In the genomic region with DNA sequence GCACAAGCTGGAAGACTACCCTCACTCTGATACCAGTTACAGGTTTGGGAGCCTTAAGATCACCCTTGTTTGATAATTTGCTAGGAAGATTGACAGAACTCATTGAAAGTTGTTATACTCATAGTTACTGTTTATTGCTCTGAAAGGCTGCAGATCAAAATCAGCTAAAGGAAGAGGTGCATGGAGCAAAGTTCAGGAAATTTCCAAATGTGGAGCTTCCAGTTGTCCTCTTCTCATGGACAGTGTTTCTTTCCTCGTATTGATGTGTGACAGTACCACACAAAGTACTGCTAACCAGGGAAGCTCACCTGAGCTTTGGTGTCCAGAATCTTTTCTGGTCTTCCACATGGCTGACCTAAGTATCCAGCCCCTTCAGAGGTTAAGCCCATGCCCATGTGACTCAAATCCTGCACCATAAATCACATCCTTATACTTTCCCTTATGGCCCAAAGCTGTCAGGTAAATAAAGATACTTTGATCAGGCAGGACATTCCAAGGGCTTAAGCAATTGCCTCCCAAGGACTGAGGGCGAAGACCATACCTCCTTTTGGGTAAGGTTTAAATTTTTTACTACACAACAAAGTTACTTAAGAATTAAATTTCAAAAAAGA, we compare ENCODE assay signal across 20 cellular contexts. TPM values are rescaled to one million over a fixed set of nuclear protein-coding genes. Genes with fewer than 3 reads are reported as not detected.
DNase-seq lines count a peak whose midpoint lies in the region; ATAC-seq, FAIRE-seq and TF ChIP-seq lines count a peak whose summit lies in the region.
"Had no signal": no experiment of that assay in that cellular context is flagged by ENCODE, and none has a peak within 500 bp of the region (broad histone marks: within the 10 kb centered on the region; RNA-seq: fewer than 3 reads in every experiment).

No MANE protein-coding gene starts in this region.

- H3K9ac ChIP-seq in keratinocyte (ENCODE audit: control insufficient read depth, extremely low read depth, insufficient read depth, low read length) = no peak overlapping the region

- TF ChIP-seq CTCF in keratinocyte (optimal IDR thresholded peaks at IDR 0.05 in 1 of 3, IDR thresholded peaks at IDR 0.05 in 1 of 3, conservative IDR thresholded peaks at IDR 0.05 in 1 of 3; ENCODE audit: extremely low read depth in 1 of 3, insufficient read depth in 2 of 3, low read length in 3 of 3) = no peak
- no peak for TF ChIP-seq CTCF in right lobe of liver (IDR thresholded peaks at IDR 0.05)

- H3K27ac ChIP-seq in keratinocyte (ENCODE audit: control insufficient read depth, insufficient read depth, low read length) (no peak overlapping the region), right lobe of liver (no peak overlapping the region)
- H3K27ac ChIP-seq: 22Rv1 had no signal

- H3K27me3 ChIP-seq in keratinocyte (ENCODE audit: control insufficient read depth, extremely low read depth, insufficient read depth, low read length) = no peaks in the 10 kb centered on the region
- no peaks in the 10 kb centered on the region for H3K27me3 ChIP-seq in right lobe of liver

- H3K36me3 ChIP-seq in keratinocyte (ENCODE audit: control insufficient read depth in 2 of 2, extremely low read depth in 1 of 2, insufficient read depth in 2 of 2, low read length in 2 of 2) = no peaks in the 10 kb centered on the region
- no peaks in the 10 kb centered on the region for H3K36me3 ChIP-seq in right lobe of liver

- no peak overlapping the region for H3K4me3 ChIP-seq in keratinocyte (ENCODE audit: control insufficient read depth in 2 of 3, extremely low read depth in 1 of 3, insufficient read depth in 2 of 3, low read depth in 1 of 3, low read length in 3 of 3)
- H3K4me3 ChIP-seq in right lobe of liver = no peak overlapping the region

- no peaks in the 10 kb centered on the region for H3K9me1 ChIP-seq in keratinocyte (ENCODE audit: control insufficient read depth, extremely low read depth, insufficient read depth, low read length)

- H3K79me2 ChIP-seq in keratinocyte (ENCODE audit: control insufficient read depth, insufficient read depth, low read length) = peaks cover 15% of the 10 kb centered on the region

- H3K4me2 ChIP-seq in keratinocyte (ENCODE audit: control insufficient read depth, extremely low read depth, insufficient read depth, low read depth, low read length) = no peak overlapping the region

- H3K4me1 ChIP-seq in keratinocyte (ENCODE audit: control insufficient read depth, extremely low read depth, insufficient read depth, low read length) (peaks cover 13% of the 10 kb centered on the region), right lobe of liver (no peaks in the 10 kb centered on the region)

- 46% methylated on average over 2 of the region's 2 CpGs for WGBS in right lobe of liver (ENCODE audit: insufficient coverage, low coverage, low lambda C conversion rate, missing lambda C conversion rate)

- TF ChIP-seq POLR2A in right lobe of liver (IDR thresholded peaks at IDR 0.05) = no peak

- dilution Hi-C loops in keratinocyte (cut with MboI; ENCODE audit: extremely low pct_ligation_motif_present, low sequenced_read_pairs) = loop anchor here (25.0 kb wide), 1 partner anchor 101 kb away; the partner anchor contains the start of gene ZBED2

- DNase-seq in NCI-H82 (lab: John Stamatoyannopoulos, UW) (peak; percentile 55), NCI-H82 treated with DMSO at 0.1 percent for 48 hours (lab: John Stamatoyannopoulos, UW; ENCODE audit: unreplicated experiment) (no peak), NCI-H69 (lab: John Stamatoyannopoulos, UW) (peak; percentile 7), keratinocyte (ENCODE audit: low read depth, low spot score) (no peak), right lobe of liver (no peak), NCI-H128 (lab: John Stamatoyannopoulos, UW; ENCODE audit: unreplicated experiment) (no peak), AG08396 (ENCODE audit: low spot score) (no peak)
- DNase-seq: ACHN; C1 segment of cervical spinal cord; CD4-positive, alpha-beta T cell; DMS153; DMS79 treated with DMSO at 0.1 percent for 48 hours; EL; GOT3; H9 had no signal

- H2AFZ ChIP-seq in keratinocyte (ENCODE audit: control insufficient read depth, low read length) = no peak overlapping the region

- intact Hi-C loops in right lobe of liver (cut with DNase I) = no loop called here

- no peaks in the 10 kb centered on the region for H4K20me1 ChIP-seq in keratinocyte (ENCODE audit: control insufficient read depth, extremely low read depth, insufficient read depth, low read length)

- FAIRE-seq in keratinocyte (lab: Jason Lieb, UNC) = peak; percentile 39
- FAIRE-seq: D721Med, GM12891, HTR-8/SVneo had no signal

- ATAC-seq in right lobe of liver = peak; percentile 29 to 55 (median 42)
- no peak for ATAC-seq in HG03460 (IDR thresholded peaks at IDR 0.05; ENCODE audit: unreplicated experiment)

- H3K9me3 ChIP-seq in keratinocyte (ENCODE audit: control insufficient read depth, low read depth, low read length) (no peaks in the 10 kb centered on the region), right lobe of liver (no peaks in the 10 kb centered on the region)

RNA-seq across cellular contexts. Expression of gene PLCXD2, which starts 13.8 kb away (rescaled TPM):
- polyA plus RNA-seq in keratinocyte = 5.9 to 10.9 TPM (median 9.8 TPM) in 3 replicates
- 2.6 TPM for polyA plus RNA-seq in keratinocyte (2011; ENCODE audit: low read depth)
- 10.5 and 14.0 TPM in 2 replicates for polyA plus RNA-seq in keratinocyte (2011; cell fraction: cytosol; rRNA removed)
- polyA plus RNA-seq in keratinocyte (2011; cell fraction: nucleus; rRNA removed) = 9.5 and 10.5 TPM in 2 replicates
- 2.2 and 9.5 TPM in 2 replicates for polyA plus RNA-seq in keratinocyte (2012; ENCODE audit: low replicate concordance)
- 4.2 to 14.5 TPM (median 5.5 TPM) in 3 replicates for polyA minus RNA-seq in keratinocyte
- 3.1 TPM for polyA minus RNA-seq in keratinocyte (2011; cell fraction: cytosol; rRNA and poly(A)+ RNA removed)
- polyA minus RNA-seq in keratinocyte (2011; cell fraction: nucleus; rRNA and poly(A)+ RNA removed) = 16.5 and 29.0 TPM in 2 replicates
- total RNA-seq in right lobe of liver = 10 to 100 TPM in 4 of 6 experiments, 1 to 10 TPM in 2; 7.1 to 27.3 (median 17.2) TPM

Comparison
In these comparisons a context has a peak if more than half of its experiments do, and no peak if none do; other contexts are left out.
1. DNase-seq: peak in NCI-H82 (single experiment) and NCI-H69 (single experiment); none in NCI-H82 treated with DMSO at 0.1 percent for 48 hours (single experiment), keratinocyte (single experiment), right lobe of liver (0 of 3), NCI-H128 (single experiment) and AG08396 (single experiment).